In genomic region chr2:101364878-101365277, GRCh38 we compare ENCODE assay signal across 18 cellular contexts. TPM values are rescaled to one million over a fixed set of nuclear protein-coding genes. Genes with fewer than 3 reads are reported as not detected.
DNase-seq lines count a peak whose midpoint lies in the region; ATAC-seq and TF ChIP-seq lines count a peak whose summit lies in the region.
"Had no signal": no experiment of that assay in that cellular context is flagged by ENCODE, and none has a peak within 500 bp of the region (broad histone marks: within the 10 kb centered on the region; RNA-seq: fewer than 3 reads in every experiment).

No MANE protein-coding gene starts in this region.

- no peaks in the 10 kb centered on the region for H3K4me1 ChIP-seq in HEK293 (ENCODE audit: control insufficient read depth, insufficient read depth, low read length)
- H3K4me1 ChIP-seq in upper lobe of right lung, result no peaks in the 10 kb centered on the region

- H3K27ac ChIP-seq in HEK293 (ENCODE audit: extremely low read depth, low read depth, low read length) (no peak overlapping the region), dorsolateral prefrontal cortex (peak overlapping the region in 11 of 59 donors; percentile 1 to 61 (median 42)), upper lobe of right lung (no peak overlapping the region)
- H3K27ac ChIP-seq: GM23248 had no signal

- TF ChIP-seq CTCF in HEK293 (tag by site-specific recombination; IDR thresholded peaks at IDR 0.05), result no peak
- TF ChIP-seq CTCF in dorsolateral prefrontal cortex (IDR thresholded peaks at IDR 0.05 in 54 of 56, conservative IDR thresholded peaks at IDR 0.05 in 2 of 56; ENCODE audit: low read depth in 1 of 56, partially characterized antibody in 56 of 56), result no peak
- TF ChIP-seq CTCF in foreskin fibroblast (IDR thresholded peaks at IDR 0.05; ENCODE audit: low read depth, low read length), result no peak
- no peak for TF ChIP-seq CTCF in upper lobe of right lung (IDR thresholded peaks at IDR 0.05)

- H3K4me3 ChIP-seq in HEK293 (ENCODE audit: low read depth, low read length) (no peak overlapping the region), dorsolateral prefrontal cortex (no peak overlapping the region), foreskin fibroblast (ENCODE audit: low read depth in 1 of 2, low read length in 2 of 2) (no peak overlapping the region), upper lobe of right lung (no peak overlapping the region)
- H3K4me3 ChIP-seq: GM23248 had no signal

- CTCF ChIA-PET in HEK293 (lab: Yijun Ruan, JAX), result no interaction called here

- H3K9me3 ChIP-seq in HEK293 (ENCODE audit: control insufficient read depth, insufficient read depth, low read depth, low read length) (no peaks in the 10 kb centered on the region), upper lobe of right lung (no peaks in the 10 kb centered on the region)

- POLR2A ChIA-PET in HEK293 (lab: Yijun Ruan, JAX), result no interaction called here

- H3K36me3 ChIP-seq in HEK293 (ENCODE audit: control insufficient read depth in 2 of 2, insufficient read depth in 1 of 2, low read length in 2 of 2), result no peaks in the 10 kb centered on the region
- no peaks in the 10 kb centered on the region for H3K36me3 ChIP-seq in upper lobe of right lung

- no peaks in the 10 kb centered on the region for H3K27me3 ChIP-seq in dorsolateral prefrontal cortex
- H3K27me3 ChIP-seq in upper lobe of right lung, result no peaks in the 10 kb centered on the region

- DNase-seq in Ammon's horn (ENCODE audit: low spot score) (peak; percentile 76), dorsolateral prefrontal cortex (peak in 6 of 10 donors; percentile 44 to 78 (median 72)), occipital lobe (lab: John Stamatoyannopoulos, UW) (peak; percentile 76), foreskin fibroblast (no peak), cerebellum (ENCODE audit: low spot score) (no peak), upper lobe of right lung (no peak)
- no peak for DNase-seq in activated naive CD4-positive, alpha-beta T cell (lab: John Stamatoyannopoulos, UW)
- DNase-seq: ACHN; C1 segment of cervical spinal cord; CD4-positive, alpha-beta memory T cell; DMS153; DMS79 treated with DMSO at 0.1 percent for 48 hours; EL; GM23248 had no signal

- intact Hi-C loops in dorsolateral prefrontal cortex (cut with DNase I) (no loop called here), upper lobe of right lung (cut with DNase I) (no loop called here)

- ATAC-seq in upper lobe of right lung, result no peak
- ATAC-seq: HCT116 had no signal

TF ChIP-seq in HEK293, 187 proteins besides CTCF, POLR2A, EP300 and RAD21:
- TF ChIP-seq ZFHX2 (tag by site-specific recombination; conservative IDR thresholded peaks at IDR 0.05), result peak; percentile 85
- TF ChIP-seq ZNF404 (tag by site-specific recombination; IDR thresholded peaks at IDR 0.05), result no peak
- no peak for TF ChIP-seq PBX3 (CRISPR knock-in tag; IDR thresholded peaks at IDR 0.05)
- TF ChIP-seq ZNF16 (tag by site-specific recombination; IDR thresholded peaks at IDR 0.05; ENCODE audit: low read depth), result no peak
- TF ChIP-seq WT1 (tag by site-specific recombination; IDR thresholded peaks at IDR 0.05), result no peak
- peak; percentile 71 for TF ChIP-seq EGR2 (tag by site-specific recombination; IDR thresholded peaks at IDR 0.05; ENCODE audit: low read depth)
- no peak for TF ChIP-seq ZBTB1 (tag by site-specific recombination; IDR thresholded peaks at IDR 0.05)
- no peak for TF ChIP-seq ZSCAN16 (tag by site-specific recombination; IDR thresholded peaks at IDR 0.05)

RNA-seq across cellular contexts. Expression of gene CREG2, which starts 22.4 kb away (rescaled TPM):
- 100 to 1,000 TPM in 89 of 120 experiments, 10 to 100 TPM in 31; 31.8 to 189 (median 122) TPM for total RNA-seq in dorsolateral prefrontal cortex
- total RNA-seq in occipital lobe, result 4.8 TPM
- 8.6 TPM for total RNA-seq in cerebellum
- not detected for total RNA-seq in upper lobe of right lung
- total RNA-seq: B cell; CD4-positive, alpha-beta memory T cell; HT-29 had no signal

RNA-seq across cellular contexts. Expression of gene RNF149, which starts 56.4 kb away (rescaled TPM):
- 10 to 100 TPM; 30.6 to 66.5 (median 47.5) TPM for total RNA-seq in dorsolateral prefrontal cortex
- total RNA-seq in occipital lobe, result 55.8 TPM
- total RNA-seq in cerebellum, result 69.5 TPM
- 94.0 TPM for total RNA-seq in upper lobe of right lung

Comparison
In these comparisons a context has a peak if more than half of its experiments do, and no peak if none do; other contexts are left out.
1. DNase-seq: peak in Ammon's horn (single experiment), dorsolateral prefrontal cortex (6 of 10) and occipital lobe (single experiment); none in activated naive CD4-positive, alpha-beta T cell (0 of 4), foreskin fibroblast (0 of 2), cerebellum (single experiment) and upper lobe of right lung (single experiment).